In the genomic region with DNA sequence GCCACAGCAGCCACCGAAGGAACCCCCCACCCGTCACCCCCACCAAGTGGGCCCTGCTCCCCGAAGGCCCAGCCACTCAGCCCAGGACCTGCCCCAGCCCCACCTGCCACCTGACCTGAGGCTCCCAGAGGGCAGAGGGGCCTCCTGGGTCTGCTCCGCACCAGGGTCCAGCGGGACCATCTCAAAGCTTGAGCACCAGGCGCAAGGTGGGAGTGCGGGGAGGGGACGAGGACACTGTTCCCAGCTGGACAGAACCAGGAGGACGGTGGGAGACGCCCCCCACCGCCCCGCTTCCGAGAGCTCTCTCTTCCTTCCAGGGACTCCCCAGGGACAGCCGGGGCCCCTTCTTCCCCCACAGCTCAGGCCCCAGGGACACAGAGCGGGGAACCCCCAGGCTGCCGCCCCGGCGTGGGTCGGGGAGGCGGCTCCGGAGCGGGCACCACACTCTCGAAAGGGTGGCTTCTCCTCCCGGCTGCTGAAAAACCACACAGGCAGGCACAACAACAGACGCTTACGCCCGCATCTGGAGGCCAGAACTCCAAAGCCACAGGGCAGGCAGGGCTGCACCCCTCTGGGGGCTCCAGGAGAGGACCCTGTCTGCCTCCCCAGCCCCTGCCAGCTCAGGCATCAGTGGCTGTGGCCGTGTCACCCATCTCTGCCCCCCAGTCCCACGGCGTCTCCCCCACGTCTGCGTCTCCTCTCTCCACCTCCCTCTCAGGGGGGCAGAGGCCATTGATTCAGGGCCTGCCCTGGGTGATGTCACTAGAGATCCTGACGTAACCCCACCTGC, we compare ENCODE assay signal across 15 cellular contexts. TPM values are rescaled to one million over a fixed set of nuclear protein-coding genes. Genes with fewer than 3 reads are reported as not detected.
DNase-seq lines count a peak whose midpoint lies in the region; ATAC-seq and TF ChIP-seq lines count a peak whose summit lies in the region.
"Had no signal": no experiment of that assay in that cellular context is flagged by ENCODE, and none has a peak within 500 bp of the region (broad histone marks: within the 10 kb centered on the region; RNA-seq: fewer than 3 reads in every experiment).

No MANE protein-coding gene starts in this region.

- peak overlapping the region; percentile 71 for H3K14ac ChIP-seq in neuronal stem cell (ENCODE audit: low read length)

- H3K27me3 Mint-ChIP-seq in chondrocyte (ENCODE audit: low read depth), result peaks cover 19% of the 10 kb centered on the region

- no peaks in the 10 kb centered on the region for H3F3A ChIP-seq in SK-N-SH (replicated peaks; ENCODE audit: insufficient read depth)

- ATAC-seq in SK-N-SH treated with all-trans-retinoic acid at 6 μM for 48 hours, result no peak
- ATAC-seq in HG03565 (IDR thresholded peaks at IDR 0.05; ENCODE audit: unreplicated experiment), result no peak

- H3K9ac ChIP-seq in SK-N-SH, result no peak overlapping the region
- no peak overlapping the region for H3K9ac ChIP-seq in neuronal stem cell (ENCODE audit: low read depth, low read length, poor library complexity)

- H3K23ac ChIP-seq in neuronal stem cell (ENCODE audit: low read depth, low read length, poor library complexity), result peak overlapping the region; percentile 80

- H2AFZ ChIP-seq in SK-N-SH (ENCODE audit: low read depth) (no peak overlapping the region), neuronal stem cell (ENCODE audit: low read length) (no peak overlapping the region)

- no peaks in the 10 kb centered on the region for H3K9me3 Mint-ChIP-seq in chondrocyte (ENCODE audit: low read depth)

- H3K4me3 ChIP-seq in SK-N-SH (ENCODE audit: low read depth in 2 of 2, low read length in 1 of 2) (no peak overlapping the region), neuronal stem cell (ENCODE audit: low read length in 2 of 2) (no peak overlapping the region)
- H3K4me3 ChIP-seq: SK-N-MC had no signal

- CTCF ChIA-PET in SK-N-SH (lab: Yijun Ruan, JAX), result interaction anchor here (0.7 kb wide), 1 partner anchor 120 kb away, joined by 3 read pairs; no protein-coding TSS in a partner anchor

- no peak overlapping the region for H3K4me3 Mint-ChIP-seq in chondrocyte (ENCODE audit: unreplicated experiment)

- no peak overlapping the region for H3K4ac ChIP-seq in neuronal stem cell (ENCODE audit: low read length)

- H3K4me1 Mint-ChIP-seq in chondrocyte (ENCODE audit: low read depth), result peaks cover 4% of the 10 kb centered on the region

- no peak overlapping the region for H3K27ac Mint-ChIP-seq in chondrocyte (ENCODE audit: unreplicated experiment)

- no peak overlapping the region for H3K27ac ChIP-seq in SK-N-SH (ENCODE audit: low read depth in 2 of 2, low read length in 1 of 2)
- no peak overlapping the region for H3K27ac ChIP-seq in neuronal stem cell (replicated peaks; ENCODE audit: low read length)
- H3K27ac ChIP-seq: 22Rv1, SK-N-MC had no signal

- peak overlapping the region; percentile 69 for H2BK15ac ChIP-seq in neuronal stem cell (ENCODE audit: low read length)

- peak; percentile 41 for DNase-seq in SK-N-SH
- peak; percentile 51 for DNase-seq in RPMI8226
- DNase-seq in chondrocyte (ENCODE audit: low spot score), result peak; percentile 85
- DNase-seq in neuronal stem cell (ENCODE audit: low spot score), result no peak
- no peak for DNase-seq in retina
- DNase-seq in A172 (ENCODE audit: low spot score), result no peak
- DNase-seq: foreskin melanocyte, KG1 had no signal

- H3K4me1 ChIP-seq in SK-N-SH (ENCODE audit: control insufficient read depth in 1 of 2, insufficient read depth in 2 of 2, low read depth in 1 of 2, low read length in 1 of 2) (no peaks in the 10 kb centered on the region), neuronal stem cell (ENCODE audit: control insufficient read depth in 2 of 2, insufficient read depth in 1 of 2, low read depth in 1 of 2, low read length in 2 of 2) (peaks cover 17 to 26% of the 10 kb centered on the region in 2 donors)

- WGBS in SK-N-SH (ENCODE audit: low lambda C conversion rate), result 71% methylated on average over 9 of the region's 33 CpGs
- WGBS in neuronal stem cell (ENCODE audit: extremely low coverage in 2 of 2, insufficient read length in 2 of 2, insufficient replicate concordance in 1 of 2), 2 donors, result no CpG with 5 or more reads among the region's 33 CpGs

- H3K27me3 ChIP-seq in SK-N-SH (ENCODE audit: insufficient read depth) (no peaks in the 10 kb centered on the region), neuronal stem cell (ENCODE audit: control insufficient read depth in 3 of 3, insufficient read depth in 3 of 3, low read depth in 1 of 3, low read length in 3 of 3) (peaks cover 0 to 51% (median 7%) of the 10 kb centered on the region in 3 experiments)

- H2BK5ac ChIP-seq in neuronal stem cell (ENCODE audit: low read length), result peak overlapping the region; percentile 39

- H2BK120ac ChIP-seq in neuronal stem cell (ENCODE audit: low read depth, low read length), result peak overlapping the region; percentile 97

- H4K8ac ChIP-seq in neuronal stem cell (ENCODE audit: low read depth, low read length), result peak overlapping the region; percentile 17

- TF ChIP-seq CTCF in SK-N-SH (IDR thresholded peaks at IDR 0.05), result no peak
- TF ChIP-seq CTCF in chondrocyte (IDR thresholded peaks at IDR 0.05), result no peak

- no peak for TF ChIP-seq RAD21 in SK-N-SH (IDR thresholded peaks at IDR 0.05; ENCODE audit: low read length)

- POLR2A ChIA-PET in SK-N-SH (lab: Yijun Ruan, JAX), result no interaction called here

- peak overlapping the region; percentile 94 for H2BK12ac ChIP-seq in neuronal stem cell (ENCODE audit: low read length)

- no peaks in the 10 kb centered on the region for H3K79me2 ChIP-seq in SK-N-SH (ENCODE audit: insufficient read depth)

- no peaks in the 10 kb centered on the region for H4K20me1 ChIP-seq in SK-N-SH (ENCODE audit: insufficient read depth)

- H3K36me3 ChIP-seq in SK-N-SH (replicated peaks in 1 of 2; ENCODE audit: control insufficient read depth in 1 of 2, insufficient read depth in 2 of 2, low read length in 1 of 2), result no peaks in the 10 kb centered on the region
- H3K36me3 ChIP-seq in neuronal stem cell (replicated peaks in 1 of 2; ENCODE audit: control insufficient read depth in 2 of 2, insufficient read depth in 2 of 2, low read length in 2 of 2), result no peaks in the 10 kb centered on the region

- H3K9me3 ChIP-seq in SK-N-SH (no peaks in the 10 kb centered on the region), neuronal stem cell (replicated peaks in 1 of 2; ENCODE audit: control insufficient read depth in 2 of 2, insufficient read depth in 1 of 2, low read depth in 1 of 2, low read length in 2 of 2) (peaks cover 0 to 4% of the 10 kb centered on the region in 2 donors)

- H3K36me3 Mint-ChIP-seq in chondrocyte (ENCODE audit: low read depth), result peaks cover under 1% of the 10 kb centered on the region

- H3K9me2 ChIP-seq in SK-N-SH, result no peaks in the 10 kb centered on the region

- H3K4me2 ChIP-seq in SK-N-SH, result no peak overlapping the region
- H3K4me2 ChIP-seq in neuronal stem cell (ENCODE audit: insufficient read depth, low read length, poor library complexity, severe bottlenecking), result no peak overlapping the region

- H2AK5ac ChIP-seq in neuronal stem cell (ENCODE audit: low read depth, low read length), result peak overlapping the region; percentile 99

- H3K79me1 ChIP-seq in neuronal stem cell (ENCODE audit: low read depth, low read length), result peaks cover 2% of the 10 kb centered on the region

- no peak overlapping the region for H4K91ac ChIP-seq in neuronal stem cell (ENCODE audit: low read depth, low read length, poor library complexity)

- TF ChIP-seq EP300 in SK-N-SH (IDR thresholded peaks at IDR 0.05; ENCODE audit: borderline replicate concordance in 1 of 2, low read depth in 1 of 2, low read length in 1 of 2), result no peak

- peak overlapping the region; percentile 48 for H3K18ac ChIP-seq in neuronal stem cell (ENCODE audit: low read length)

TF ChIP-seq in SK-N-SH treated with all-trans-retinoic acid at 6 μM for 48 hours, 23 proteins besides CTCF, POLR2A, EP300 and RAD21 (continues in another document):
- no peak for TF ChIP-seq ARNTL (CRISPR knock-in tag; IDR thresholded peaks at IDR 0.05; ENCODE audit: borderline replicate concordance, low read depth)
- TF ChIP-seq BACH2 (CRISPR knock-in tag; IDR thresholded peaks at IDR 0.05; ENCODE audit: borderline replicate concordance), result no peak
- no peak for TF ChIP-seq ZFP30 (CRISPR knock-in tag; IDR thresholded peaks at IDR 0.05)

RNA-seq across cellular contexts. Expression of a gene that starts 1.9 kb away (rescaled TPM):
- polyA plus RNA-seq in SK-N-SH (2012; rRNA removed), result not detected in 2 replicates
- not detected in 2 replicates for polyA plus RNA-seq in SK-N-SH (2012; cell fraction: cytosol; rRNA removed)
- not detected in 2 replicates for polyA plus RNA-seq in SK-N-SH (2012; cell fraction: nucleus; rRNA removed)
- not detected in 3 replicates for total RNA-seq in chondrocyte
- 1.3 TPM for polyA plus RNA-seq in neuronal stem cell (2013, experiment 1 of 2)
- polyA plus RNA-seq in neuronal stem cell (2013, experiment 2 of 2), result 1.3 TPM
- not detected in 2 replicates for total RNA-seq in A172 (2014; rRNA removed; shearing (Covaris generic))
- total RNA-seq: liver, NCI-H460 had no signal
- polyA plus RNA-seq: liver had no signal

RNA-seq across cellular contexts. Expression of a gene that starts 34.6 kb away (rescaled TPM):
- polyA plus RNA-seq in SK-N-SH (2012; rRNA removed), result 0.05 TPM in 1 of 2 replicates, not detected in the other
- polyA plus RNA-seq in SK-N-SH (2012; cell fraction: cytosol; rRNA removed), result 0.03 and 0.06 TPM in 2 replicates
- 0.41 TPM in 1 of 2 replicates, not detected in the other for polyA plus RNA-seq in SK-N-SH (2012; cell fraction: nucleus; rRNA removed)
- not detected in 3 replicates for total RNA-seq in chondrocyte
- polyA plus RNA-seq in neuronal stem cell (2013, experiment 1 of 2), result 0.21 TPM
- 0.36 TPM for polyA plus RNA-seq in neuronal stem cell (2013, experiment 2 of 2)
- not detected in 2 replicates for total RNA-seq in A172 (2014; rRNA removed; shearing (Covaris generic))
- total RNA-seq: cerebellum, NCI-H460 had no signal

RNA-seq across cellular contexts. Expression of a gene that starts 42.2 kb away (rescaled TPM):
- polyA plus RNA-seq in SK-N-SH (2012; rRNA removed), result not detected in 2 replicates
- not detected in 2 replicates for polyA plus RNA-seq in SK-N-SH (2012; cell fraction: cytosol; rRNA removed)
- polyA plus RNA-seq in SK-N-SH (2012; cell fraction: nucleus; rRNA removed), result 0.08 and 0.13 TPM in 2 replicates
- 0.24 to 0.59 TPM in 2 of 3 replicates, not detected in the other for total RNA-seq in chondrocyte
- 0.06 TPM for polyA plus RNA-seq in neuronal stem cell (2013, experiment 1 of 2)
- polyA plus RNA-seq in neuronal stem cell (2013, experiment 2 of 2), result 0.08 TPM
- total RNA-seq in A172 (2014; rRNA removed; shearing (Covaris generic)), result not detected in 2 replicates
- total RNA-seq: cerebellum, NCI-H460 had no signal

RNA-seq across cellular contexts. Expression of a gene that starts 55.9 kb away (rescaled TPM):
- polyA plus RNA-seq in SK-N-SH (2012; rRNA removed), result 10.1 and 10.2 TPM in 2 replicates
- 3.0 and 4.9 TPM in 2 replicates for polyA plus RNA-seq in SK-N-SH (2012; cell fraction: cytosol; rRNA removed)
- 57.7 and 66.0 TPM in 2 replicates for polyA plus RNA-seq in SK-N-SH (2012; cell fraction: nucleus; rRNA removed)
- 9.2 to 15.1 TPM (median 9.2 TPM) in 3 replicates for total RNA-seq in chondrocyte
- 12.3 TPM for polyA plus RNA-seq in neuronal stem cell (2013, experiment 1 of 2)
- polyA plus RNA-seq in neuronal stem cell (2013, experiment 2 of 2), result 11.7 TPM
- 8.2 and 10.0 TPM in 2 replicates for total RNA-seq in A172 (2014; rRNA removed; shearing (Covaris generic))

Comparison
In these comparisons a context has a peak if more than half of its experiments do, and no peak if none do; other contexts are left out.
1. DNase-seq: peak in SK-N-SH (single experiment), RPMI8226 (single experiment) and chondrocyte (single experiment); none in neuronal stem cell (single experiment), retina (single experiment) and A172 (single experiment).